12 cellular contexts compared by ENCODE assay signal in genomic region chr6:26222587-26222986, GRCh38.
DNase-seq lines count a peak whose midpoint lies in the region; ATAC-seq and TF ChIP-seq lines count a peak whose summit lies in the region.
"Had no signal": no experiment of that assay in that cellular context is flagged by ENCODE, and none has a peak within 500 bp of the region (broad histone marks: within the 10 kb centered on the region; RNA-seq: fewer than 3 reads in every experiment).

No MANE protein-coding gene starts in this region.

- H3K4me3 ChIP-seq in dorsolateral prefrontal cortex (peak overlapping the region in 8 of 59 donors; percentile 50 to 69 (median 60)), smooth muscle cell (peak overlapping the region; percentile 69)
- H3K4me3 ChIP-seq: SK-N-MC had no signal

- no peak overlapping the region for H3K4me3 Mint-ChIP-seq in activated T-cell treated with anti-CD3 and anti-CD28 coated beads, Interleukin-2, amount 50 U/mL, for 24 hours
- H3K4me3 Mint-ChIP-seq: central memory CD8-positive, alpha-beta T cell had no signal

- no peaks in the 10 kb centered on the region for H3K9me3 ChIP-seq in smooth muscle cell (replicated peaks; ENCODE audit: low read depth)
- H3K9me3 ChIP-seq: gastrocnemius medialis had no signal

- no peaks in the 10 kb centered on the region for H4K20me1 ChIP-seq in smooth muscle cell (ENCODE audit: low read depth)

- peaks cover 22% of the 10 kb centered on the region for H3K4me1 ChIP-seq in smooth muscle cell (ENCODE audit: low read depth)
- H3K4me1 ChIP-seq: gastrocnemius medialis had no signal

- peak overlapping the region; percentile 82 for H2AFZ ChIP-seq in smooth muscle cell (ENCODE audit: low read depth)

- H3F3A ChIP-seq in smooth muscle cell (ENCODE audit: low read depth): peaks cover 24% of the 10 kb centered on the region

- H3K9ac ChIP-seq in smooth muscle cell (ENCODE audit: low read depth): no peak overlapping the region

- H3K27me3 Mint-ChIP-seq in activated T-cell treated with anti-CD3 and anti-CD28 coated beads, Interleukin-2, amount 50 U/mL, for 24 hours: no peaks in the 10 kb centered on the region
- H3K27me3 Mint-ChIP-seq: central memory CD8-positive, alpha-beta T cell had no signal

- TF ChIP-seq CTCF in dorsolateral prefrontal cortex (IDR thresholded peaks at IDR 0.05 in 54 of 56, conservative IDR thresholded peaks at IDR 0.05 in 2 of 56; ENCODE audit: low read depth in 1 of 56, partially characterized antibody in 56 of 56) (no peak), smooth muscle cell (IDR thresholded peaks at IDR 0.05; ENCODE audit: borderline replicate concordance, insufficient read depth, poor library complexity, severe bottlenecking) (no peak)

- peaks cover 3% of the 10 kb centered on the region for H3K36me3 Mint-ChIP-seq in activated T-cell treated with anti-CD3 and anti-CD28 coated beads, Interleukin-2, amount 50 U/mL, for 24 hours (ENCODE audit: low read depth)

- no peak for ATAC-seq in GM21360 (IDR thresholded peaks at IDR 0.05; ENCODE audit: unreplicated experiment)
- ATAC-seq: gastrocnemius medialis had no signal

- intact Hi-C loops in dorsolateral prefrontal cortex (cut with DNase I): no loop called here

- peak overlapping the region; percentile 88 for H3K4me2 ChIP-seq in smooth muscle cell

- WGBS in smooth muscle cell (ENCODE audit: low lambda C conversion rate): 32% methylated on average over 5 of the region's 5 CpGs

- H3K79me2 ChIP-seq in smooth muscle cell (ENCODE audit: low read depth): no peaks in the 10 kb centered on the region

- peaks cover 0 to 93% (median 52%) of the 10 kb centered on the region in 45 donors for H3K27me3 ChIP-seq in dorsolateral prefrontal cortex
- H3K27me3 ChIP-seq in smooth muscle cell (ENCODE audit: low read depth): no peaks in the 10 kb centered on the region

- H3K27ac ChIP-seq in dorsolateral prefrontal cortex: peak overlapping the region in 39 of 59 donors; percentile 70 to 94 (median 86)
- peak overlapping the region; percentile 99 for H3K27ac ChIP-seq in smooth muscle cell (ENCODE audit: low read depth)
- H3K27ac ChIP-seq: SK-N-MC had no signal

- DNase-seq in activated T-cell treated with anti-CD3 and anti-CD28 coated beads, Interleukin-2, amount 50 U/mL, for 24 hours: no peak
- DNase-seq in activated T-cell treated with anti-CD3 and anti-CD28 coated beads, Interleukin-2, amount 50 U/mL, for 48 hours: no peak
- peak; percentile 22 for DNase-seq in NCI-H146 treated with DMSO at 0.1 percent for 48 hours (lab: John Stamatoyannopoulos, UW; ENCODE audit: unreplicated experiment)
- no peak for DNase-seq in dorsolateral prefrontal cortex
- no peak for DNase-seq in smooth muscle cell (lab: John Stamatoyannopoulos, UW; ENCODE audit: unreplicated experiment)
- no peak for DNase-seq in SHP77 treated with DMSO at 0.1 percent for 48 hours (lab: John Stamatoyannopoulos, UW)
- DNase-seq in SIG-M5 (lab: John Stamatoyannopoulos, UW): no peak
- DNase-seq: gastrocnemius medialis, NCI-H1105 had no signal

- H3K4me1 Mint-ChIP-seq in activated T-cell treated with anti-CD3 and anti-CD28 coated beads, Interleukin-2, amount 50 U/mL, for 24 hours (ENCODE audit: low read depth): peaks cover 12% of the 10 kb centered on the region

- H3K9me3 Mint-ChIP-seq in activated T-cell treated with anti-CD3 and anti-CD28 coated beads, Interleukin-2, amount 50 U/mL, for 24 hours: no peaks in the 10 kb centered on the region
- H3K9me3 Mint-ChIP-seq: central memory CD8-positive, alpha-beta T cell had no signal

- H3K36me3 ChIP-seq in smooth muscle cell (ENCODE audit: low read depth): no peaks in the 10 kb centered on the region
- H3K36me3 ChIP-seq: gastrocnemius medialis had no signal

- peak overlapping the region; percentile 61 for H3K27ac Mint-ChIP-seq in activated T-cell treated with anti-CD3 and anti-CD28 coated beads, Interleukin-2, amount 50 U/mL, for 24 hours
